Comparison of ENCODE assay signal across 8 cellular contexts in genomic region chr10:98267894-98268693, GRCh38. TPM values are rescaled to one million over a fixed set of nuclear protein-coding genes. Genes with fewer than 3 reads are reported as not detected.
DNase-seq lines count a peak whose midpoint lies in the region; ATAC-seq and TF ChIP-seq lines count a peak whose summit lies in the region.

TSS of gene LOXL4 (minus strand) at chr10:98268194. CDS start at chr10:98263019, 5,175 bp downstream.

- H3K4me1 Mint-ChIP-seq in T-cell (peaks cover 1 to 5% (median 4%) of the 10 kb centered on the region in 3 donors), neural crest cell (peaks cover 47% of the 10 kb centered on the region)

- no peak for TF ChIP-seq CTCF in GM13976 (IDR thresholded peaks at IDR 0.05; ENCODE audit: borderline replicate concordance, control extremely low read depth, extremely low read depth, insufficient read depth, missing control alignments)
- TF ChIP-seq CTCF in neural crest cell (conservative IDR thresholded peaks at IDR 0.05) = no peak

- ATAC-seq in T-cell (replicated peaks in 1 of 4) (peak; percentile 9 to 61 (median 50)), HG03460 (IDR thresholded peaks at IDR 0.05; ENCODE audit: unreplicated experiment) (no peak), GM21717 (IDR thresholded peaks at IDR 0.05; ENCODE audit: unreplicated experiment) (no peak)

- in situ Hi-C loops in ACHN (cut with HindIII; ENCODE audit: low pct_ligation_motif_present, low pct_unique_long_range_greater_than_20kb, low sequenced_read_pairs) = no loop called here
- in situ Hi-C loops in GM13976 (cut with MboI; ENCODE audit: low sequenced_read_pairs, unreplicated experiment) = no loop called here

- no peaks in the 10 kb centered on the region for H3K9me3 Mint-ChIP-seq in T-cell
- H3K9me3 Mint-ChIP-seq in neural crest cell = no peaks in the 10 kb centered on the region

- H3K27me3 Mint-ChIP-seq in T-cell (peaks cover 47 to 50% of the 10 kb centered on the region in 2 donors), neural crest cell (ENCODE audit: low read depth) (peaks cover 8% of the 10 kb centered on the region)

- POLR2A ChIA-PET in T-cell (lab: Charles Lee) = no interaction called here

- CTCF ChIA-PET in T-cell (lab: Charles Lee) = interaction anchor here in 1 of 2 donors (0.6 kb wide), 1 partner anchor 156 kb away, joined by 3 read pairs; no protein-coding TSS in a partner anchor

- H3K36me3 Mint-ChIP-seq in T-cell = no peaks in the 10 kb centered on the region
- no peaks in the 10 kb centered on the region for H3K36me3 Mint-ChIP-seq in neural crest cell (ENCODE audit: low read depth)

- H3K4me3 Mint-ChIP-seq in T-cell (peak within 1 kb of the TSS; percentile 65 to 79 (median 69)), neural crest cell (peak within 1 kb of the TSS; percentile 89)

- peak within 1 kb of the TSS in 1 of 2 donors; percentile 12 for H3K27ac Mint-ChIP-seq in T-cell
- H3K27ac Mint-ChIP-seq in neural crest cell (ENCODE audit: unreplicated experiment) = peak within 1 kb of the TSS; percentile 47

- peak; percentile 73 for DNase-seq in ACHN
- peak; percentile 71 for DNase-seq in GM13976 (ENCODE audit: low spot score)
- DNase-seq in T-cell = peak in 2 of 34 experiments; percentile 7 to 24
- peak; percentile 23 for DNase-seq in fibroblast of peridontal ligament (ENCODE audit: extremely low read depth)
- DNase-seq in neural crest cell (ENCODE audit: low read depth, low spot score) = no peak
- DNase-seq in HUDEP-2 (lab: John Stamatoyannopoulos, UW; ENCODE audit: unreplicated experiment in 76 of 76) = no peak

RNA-seq across cellular contexts. Expression of gene LOXL4, which starts in this region (rescaled TPM):
- total RNA-seq in T-cell (under 1 TPM in 1 of 5 donors, not detected in 4; 0.09 TPM), neural crest cell (1.5 and 1.7 TPM in 2 replicates)

Comparison
In these comparisons a context has a peak if more than half of its experiments do, and no peak if none do; other contexts are left out.
1. Peak in ATAC-seq in T-cell; RNA of the gene not detected or under 1 TPM.
2. DNase-seq: peak in ACHN (single experiment), GM13976 (single experiment) and fibroblast of peridontal ligament (single experiment); none in neural crest cell (single experiment) and HUDEP-2 (0 of 76).